ENCODE assay signal across 8 cellular contexts in genomic region chr11:9506489-9507343, GRCh38. TPM values are rescaled to one million over a fixed set of nuclear protein-coding genes. Genes with fewer than 3 reads are reported as not detected.
DNase-seq lines count a peak whose midpoint lies in the region; ATAC-seq and TF ChIP-seq lines count a peak whose summit lies in the region.

No MANE protein-coding gene starts in this region.

- no peaks in the 10 kb centered on the region for H3K4me1 ChIP-seq in effector memory CD4-positive, alpha-beta T cell (ENCODE audit: control insufficient read depth, insufficient read depth, low read length, poor library complexity, severe bottlenecking)

- peaks cover 8% of the 10 kb centered on the region for H3K4me1 Mint-ChIP-seq in activated CD8-positive, alpha-beta T cell treated with anti-CD3 and anti-CD28 coated beads for 36 hours (ENCODE audit: low read depth)
- H3K4me1 Mint-ChIP-seq in memory B cell: peaks cover 15% of the 10 kb centered on the region

- peaks cover 13% of the 10 kb centered on the region for H3K36me3 Mint-ChIP-seq in activated CD8-positive, alpha-beta T cell treated with anti-CD3 and anti-CD28 coated beads for 36 hours (ENCODE audit: low read depth)
- peaks cover 14% of the 10 kb centered on the region for H3K36me3 Mint-ChIP-seq in memory B cell

- no peak overlapping the region for H3K4me3 Mint-ChIP-seq in activated CD8-positive, alpha-beta T cell treated with anti-CD3 and anti-CD28 coated beads for 36 hours
- H3K4me3 Mint-ChIP-seq in memory B cell: no peak overlapping the region

- no peaks in the 10 kb centered on the region for H3K27me3 Mint-ChIP-seq in activated CD8-positive, alpha-beta T cell treated with anti-CD3 and anti-CD28 coated beads for 36 hours
- H3K27me3 Mint-ChIP-seq in memory B cell: no peaks in the 10 kb centered on the region

- no peaks in the 10 kb centered on the region for H3K9me3 ChIP-seq in effector memory CD4-positive, alpha-beta T cell (ENCODE audit: control insufficient read depth, low read length)

- peak; percentile 83 for ATAC-seq in activated CD8-positive, alpha-beta T cell treated with anti-CD3 and anti-CD28 coated beads for 36 hours
- peak; percentile 84 for ATAC-seq in memory B cell (ENCODE audit: low read depth)
- ATAC-seq in HG03354 (IDR thresholded peaks at IDR 0.05; ENCODE audit: poor library complexity, severe bottlenecking, unreplicated experiment): no peak

- H3K27ac ChIP-seq in effector memory CD4-positive, alpha-beta T cell (ENCODE audit: insufficient read depth, low read length, poor library complexity, severe bottlenecking): no peak overlapping the region

- intact Hi-C loops in activated CD8-positive, alpha-beta T cell treated with anti-CD3 and anti-CD28 coated beads for 36 hours (cut with micrococcal nuclease): loop anchor here (10.0 kb wide), 3 partner anchors 252 to 492 kb away; no protein-coding TSS in a partner anchor

- no peak overlapping the region for H3K4me3 ChIP-seq in effector memory CD4-positive, alpha-beta T cell (ENCODE audit: insufficient read depth, low read depth, low read length, poor library complexity, severe bottlenecking)

- CTCF ChIA-PET in activated CD8-positive, alpha-beta T cell treated with anti-CD3 and anti-CD28 coated beads for 36 hours (lab: Charles Lee): interaction anchor here (0.6 to 3.5 kb wide), 91 partner anchors 9 to 817 kb away, joined by 3 to 43 read pairs (median 4); partner anchors contain the start of gene ZNF143

- no peaks in the 10 kb centered on the region for H3K9me3 Mint-ChIP-seq in activated CD8-positive, alpha-beta T cell treated with anti-CD3 and anti-CD28 coated beads for 36 hours
- H3K9me3 Mint-ChIP-seq in memory B cell: no peaks in the 10 kb centered on the region

- peaks cover 30% of the 10 kb centered on the region for H3K36me3 ChIP-seq in effector memory CD4-positive, alpha-beta T cell (ENCODE audit: control insufficient read depth, insufficient read depth, low read length)

- H3K27ac Mint-ChIP-seq in activated CD8-positive, alpha-beta T cell treated with anti-CD3 and anti-CD28 coated beads for 36 hours: no peak overlapping the region
- no peak overlapping the region for H3K27ac Mint-ChIP-seq in memory B cell

- POLR2A ChIA-PET in activated CD8-positive, alpha-beta T cell treated with anti-CD3 and anti-CD28 coated beads for 36 hours (lab: Charles Lee): interaction anchor here (1.7 kb wide), 1 partner anchor 46 kb away, joined by 5 read pairs; the partner anchor contains the start of gene ZNF143

- DNase-seq in DMS53 treated with DMSO at 0.1 percent for 48 hours (lab: John Stamatoyannopoulos, UW; ENCODE audit: unreplicated experiment): peak; percentile 83
- DNase-seq in HK-2 (ENCODE audit: unreplicated experiment): peak; percentile 56
- peak; percentile 21 for DNase-seq in NCI-H82 treated with DMSO at 0.1 percent for 48 hours (lab: John Stamatoyannopoulos, UW; ENCODE audit: unreplicated experiment)
- DNase-seq in activated CD8-positive, alpha-beta T cell treated with anti-CD3 and anti-CD28 coated beads for 36 hours: peak; percentile 89
- DNase-seq in effector memory CD4-positive, alpha-beta T cell: peak; percentile 22 to 64 (median 39)
- DNase-seq in memory B cell (ENCODE audit: low spot score in 2 of 2): peak; percentile 65 to 73
- DNase-seq in stimulated activated CD8-positive, alpha-beta memory T cell treated with anti-CD3 and anti-CD28 coated beads, Interleukin-2, amount 100 ng/mL, for 1 hour (ENCODE audit: low read depth in 2 of 2): peak; percentile 50 to 60

- TF ChIP-seq CTCF in activated CD8-positive, alpha-beta T cell treated with anti-CD3 and anti-CD28 coated beads for 36 hours (IDR thresholded peaks at IDR 0.05): peak; percentile 82

- no peaks in the 10 kb centered on the region for H3K27me3 ChIP-seq in effector memory CD4-positive, alpha-beta T cell (replicated peaks; ENCODE audit: control insufficient read depth, insufficient read depth, low read length, poor library complexity, severe bottlenecking)

RNA-seq across cellular contexts. Expression of gene ZNF143, which starts 45.9 kb away (rescaled TPM):
- 10 to 100 TPM; 26.5 to 33.7 TPM for total RNA-seq in activated CD8-positive, alpha-beta T cell treated with anti-CD3 and anti-CD28 coated beads for 36 hours

Comparison
In these comparisons a context has a peak if more than half of its experiments do, and no peak if none do; other contexts are left out.
1. DNase-seq: peak in every context shown above with its lines; median percentile 89 in activated CD8-positive, alpha-beta T cell treated with anti-CD3 and anti-CD28 coated beads for 36 hours; 83 in DMS53 treated with DMSO at 0.1 percent for 48 hours; 69 in memory B cell; 56 in HK-2; 55 in stimulated activated CD8-positive, alpha-beta memory T cell treated with anti-CD3 and anti-CD28 coated beads, Interleukin-2, amount 100 ng/mL, for 1 hour; 39 in effector memory CD4-positive, alpha-beta T cell; 21 in NCI-H82 treated with DMSO at 0.1 percent for 48 hours.